Comparison of ENCODE assay signal across 16 cellular contexts in the genomic region with DNA sequence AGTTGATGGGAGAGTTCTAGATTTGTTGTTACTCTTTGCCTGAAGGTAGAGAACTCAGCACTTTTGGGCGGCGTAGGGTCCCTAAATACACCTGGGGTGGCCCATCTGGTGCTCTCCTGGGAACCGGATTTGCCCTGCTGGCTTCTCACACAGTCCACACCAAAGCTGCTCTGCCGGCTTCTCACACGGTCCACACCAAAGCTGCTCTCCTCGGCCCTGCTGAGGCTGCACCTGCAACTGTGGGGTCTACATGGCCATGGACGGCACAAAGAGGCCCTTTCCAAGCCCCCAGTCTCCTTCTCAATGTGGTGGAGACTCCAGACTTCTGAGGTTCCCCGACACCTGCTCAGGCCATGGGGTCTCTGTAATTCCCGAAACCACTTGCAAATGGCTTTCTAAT.
DNase-seq lines count a peak whose midpoint lies in the region; ATAC-seq and TF ChIP-seq lines count a peak whose summit lies in the region.
"Had no signal": no experiment of that assay in that cellular context is flagged by ENCODE, and none has a peak within 500 bp of the region (broad histone marks: within the 10 kb centered on the region; RNA-seq: fewer than 3 reads in every experiment).

No MANE protein-coding gene starts in this region.

- no peaks in the 10 kb centered on the region for H4K20me1 ChIP-seq in H9 (ENCODE audit: control insufficient read depth, insufficient read depth, insufficient read length)

- H3K4ac ChIP-seq in H9 (ENCODE audit: low read depth, low read length), result no peak overlapping the region

- intact Hi-C loops in upper lobe of right lung (cut with DNase I), result no loop called here
- intact Hi-C loops in ovary (cut with DNase I), result no loop called here

- no CpG with 5 or more reads among the region's 9 CpGs for WGBS in H9 (ENCODE audit: extremely low coverage, insufficient read length, low lambda C conversion rate)
- WGBS in ovary, 3 donors, result 93 to 98% (median 96%) methylated on average over 9 of the region's 9 CpGs

- H3K27me3 ChIP-seq in H9 (ENCODE audit: insufficient read depth, low read length) (no peaks in the 10 kb centered on the region), upper lobe of right lung (peaks cover 3% of the 10 kb centered on the region), ovary (no peaks in the 10 kb centered on the region)

- no peak overlapping the region for H3K27ac Mint-ChIP-seq in activated CD8-positive, alpha-beta memory T cell treated with anti-CD3 and anti-CD28 coated beads, Interleukin-2, amount 10 ng/mL, durations not matched to agents 7 days and 5 days
- H3K27ac Mint-ChIP-seq in H9, result no peak overlapping the region; a peak in 1 of 7 replicates
- H3K27ac Mint-ChIP-seq: CD14-positive monocyte; CD8-positive, alpha-beta T cell had no signal

- no peak for ATAC-seq in activated CD8-positive, alpha-beta memory T cell treated with anti-CD3 and anti-CD28 coated beads, Interleukin-2, amount 10 ng/mL, durations not matched to agents 7 days and 5 days
- no peak for ATAC-seq in upper lobe of right lung
- ATAC-seq: CD8-positive, alpha-beta T cell had no signal

- no peaks in the 10 kb centered on the region for H3K9me3 ChIP-seq in H9 (ENCODE audit: control insufficient read depth, low read depth, low read length)
- H3K9me3 ChIP-seq in upper lobe of right lung, result no peaks in the 10 kb centered on the region
- H3K9me3 ChIP-seq in ovary, result no peaks in the 10 kb centered on the region

- no peak overlapping the region for H4K5ac ChIP-seq in H9 (ENCODE audit: insufficient read length, low read depth, low read length)

- no peak overlapping the region for H2BK12ac ChIP-seq in H9 (ENCODE audit: insufficient read length, low read depth, low read length)

- H3K4me3 ChIP-seq in upper lobe of right lung (no peak overlapping the region), ovary (no peak overlapping the region)

- H2BK20ac ChIP-seq in H9 (ENCODE audit: low read depth, low read length, poor library complexity, severe bottlenecking), result no peak overlapping the region

- no peak for TF ChIP-seq POLR2A in ovary (IDR thresholded peaks at IDR 0.05)

- DNase-seq in activated CD8-positive, alpha-beta memory T cell treated with anti-CD3 and anti-CD28 coated beads, Interleukin-2, amount 10 ng/mL, durations not matched to agents 7 days and 5 days, result peak; percentile 26
- DNase-seq in activated CD8-positive, alpha-beta memory T cell treated with anti-CD3 and anti-CD28 coated beads for 24 hours, result no peak
- peak; percentile 17 for DNase-seq in H9
- DNase-seq in mesenteric fat pad (ENCODE audit: low spot score), result peak; percentile 77
- DNase-seq in upper lobe of right lung, result peak; percentile 46
- DNase-seq in NCI-H2196 (lab: John Stamatoyannopoulos, UW; ENCODE audit: unreplicated experiment), result no peak
- DNase-seq in ovary, result no peak
- DNase-seq: CD8-positive, alpha-beta T cell; COR-L47; DMS153; DMS79 treated with DMSO at 0.1 percent for 48 hours; EL; IMR-90 had no signal

- no peak overlapping the region for H2AK5ac ChIP-seq in H9 (ENCODE audit: insufficient read length, low read length)

- no peak overlapping the region for H2BK120ac ChIP-seq in H9 (ENCODE audit: low read depth, low read length, poor library complexity, severe bottlenecking)

- no peak overlapping the region for H2BK5ac ChIP-seq in H9 (ENCODE audit: insufficient read length, low read length)

- H3K23me2 ChIP-seq in H9 (ENCODE audit: insufficient read length, low read depth, low read length, poor library complexity, severe bottlenecking), result no peaks in the 10 kb centered on the region

- no peaks in the 10 kb centered on the region for H3K79me2 ChIP-seq in H9 (ENCODE audit: insufficient read depth, low read length)

- H2AFZ ChIP-seq in H9 (ENCODE audit: low read length), result no peak overlapping the region

- H3K36me3 ChIP-seq in upper lobe of right lung, result no peaks in the 10 kb centered on the region
- H3K36me3 ChIP-seq in ovary, result no peaks in the 10 kb centered on the region

- H3K9ac ChIP-seq in H9 (ENCODE audit: extremely low read depth, insufficient read length, low read length), result no peak overlapping the region

- H4K8ac ChIP-seq in H9 (replicated peaks; ENCODE audit: insufficient read length, low read depth, low read length), result no peak overlapping the region

- H2BK15ac ChIP-seq in H9 (ENCODE audit: low read depth, low read length), result no peak overlapping the region

- H3T11ph ChIP-seq in H9 (ENCODE audit: low read length), result no peak overlapping the region

- no peak overlapping the region for H3K23ac ChIP-seq in H9 (ENCODE audit: insufficient read length, low read depth, low read length)

- H4K91ac ChIP-seq in H9 (ENCODE audit: insufficient read length, low read depth, low read length), result no peak overlapping the region

- no peak overlapping the region for H3K18ac ChIP-seq in H9 (ENCODE audit: insufficient read length, low read depth, low read length)

- H3K27ac ChIP-seq in H9 (ENCODE audit: insufficient read length, low read depth, low read length), result no peak overlapping the region
- no peak overlapping the region for H3K27ac ChIP-seq in upper lobe of right lung
- no peak overlapping the region for H3K27ac ChIP-seq in ovary
- H3K27ac ChIP-seq: 22Rv1, HL-60 had no signal

- no peaks in the 10 kb centered on the region for H3K4me1 ChIP-seq in H9 (ENCODE audit: insufficient read depth, low read length)
- H3K4me1 ChIP-seq in upper lobe of right lung, result no peaks in the 10 kb centered on the region
- no peaks in the 10 kb centered on the region for H3K4me1 ChIP-seq in ovary (ENCODE audit: insufficient read depth)

- peaks cover 6% of the 10 kb centered on the region for H3K27me3 Mint-ChIP-seq in activated CD8-positive, alpha-beta memory T cell treated with anti-CD3 and anti-CD28 coated beads, Interleukin-2, amount 10 ng/mL, durations not matched to agents 7 days and 5 days
- no peaks in the 10 kb centered on the region; the same call in 1 of the 2 replicates for H3K27me3 Mint-ChIP-seq in H9 (ENCODE audit: low read depth)

- TF ChIP-seq CTCF in H9 (conservative IDR thresholded peaks at IDR 0.05), result no peak
- TF ChIP-seq CTCF in upper lobe of right lung (IDR thresholded peaks at IDR 0.05), result no peak
- TF ChIP-seq CTCF in ovary (IDR thresholded peaks at IDR 0.05), result no peak

- no peak overlapping the region for H3K4me3 Mint-ChIP-seq in activated CD8-positive, alpha-beta memory T cell treated with anti-CD3 and anti-CD28 coated beads, Interleukin-2, amount 10 ng/mL, durations not matched to agents 7 days and 5 days
- H3K4me3 Mint-ChIP-seq in H9, result no peak overlapping the region
- H3K4me3 Mint-ChIP-seq: CD14-positive monocyte; CD8-positive, alpha-beta T cell had no signal

- TF ChIP-seq EP300 in ovary (IDR thresholded peaks at IDR 0.05), result no peak

- H3K4me2 ChIP-seq in H9 (ENCODE audit: insufficient read depth, insufficient read length, low read length), result no peak overlapping the region

- H3K36me3 Mint-ChIP-seq in activated CD8-positive, alpha-beta memory T cell treated with anti-CD3 and anti-CD28 coated beads, Interleukin-2, amount 10 ng/mL, durations not matched to agents 7 days and 5 days, result no peaks in the 10 kb centered on the region
- no peaks in the 10 kb centered on the region for H3K36me3 Mint-ChIP-seq in H9 (ENCODE audit: insufficient read depth in 1 of 3, low read depth in 3 of 3)
- H3K36me3 Mint-ChIP-seq: CD14-positive monocyte; CD8-positive, alpha-beta T cell had no signal

- no peak overlapping the region for H3K56ac ChIP-seq in H9 (ENCODE audit: insufficient read length, low read depth, low read length)

- no peaks in the 10 kb centered on the region for H3K9me3 Mint-ChIP-seq in activated CD8-positive, alpha-beta memory T cell treated with anti-CD3 and anti-CD28 coated beads, Interleukin-2, amount 10 ng/mL, durations not matched to agents 7 days and 5 days (ENCODE audit: low read depth)
- peaks cover 0 to 3% of the 10 kb centered on the region in 2 experiments; a peak in 1 of 5 replicates for H3K9me3 Mint-ChIP-seq in H9
- H3K9me3 Mint-ChIP-seq: CD8-positive, alpha-beta T cell had no signal

- CTCF ChIA-PET in activated CD8-positive, alpha-beta memory T cell treated with anti-CD3 and anti-CD28 coated beads, Interleukin-2, amount 10 ng/mL, durations not matched to agents 7 days and 5 days (lab: Charles Lee), result no interaction called here

- no peak overlapping the region for H3K14ac ChIP-seq in H9 (ENCODE audit: insufficient read depth, low read length)

- no peaks in the 10 kb centered on the region for H3K79me1 ChIP-seq in H9 (ENCODE audit: insufficient read depth, low read depth, low read length, poor library complexity, severe bottlenecking)

- no peaks in the 10 kb centered on the region for H3K4me1 Mint-ChIP-seq in activated CD8-positive, alpha-beta memory T cell treated with anti-CD3 and anti-CD28 coated beads, Interleukin-2, amount 10 ng/mL, durations not matched to agents 7 days and 5 days
- no peaks in the 10 kb centered on the region; a peak in 1 of 4 replicates for H3K4me1 Mint-ChIP-seq in H9
- H3K4me1 Mint-ChIP-seq: CD14-positive monocyte had no signal

Comparison
In these comparisons a context has a peak if more than half of its experiments do, and no peak if none do; other contexts are left out.
1. DNase-seq: peak in activated CD8-positive, alpha-beta memory T cell treated with anti-CD3 and anti-CD28 coated beads, Interleukin-2, amount 10 ng/mL, durations not matched to agents 7 days and 5 days (single experiment), H9 (single experiment), mesenteric fat pad (single experiment) and upper lobe of right lung (single experiment); none in activated CD8-positive, alpha-beta memory T cell treated with anti-CD3 and anti-CD28 coated beads for 24 hours (single experiment), NCI-H2196 (single experiment) and ovary (0 of 5).